In the genomic region with DNA sequence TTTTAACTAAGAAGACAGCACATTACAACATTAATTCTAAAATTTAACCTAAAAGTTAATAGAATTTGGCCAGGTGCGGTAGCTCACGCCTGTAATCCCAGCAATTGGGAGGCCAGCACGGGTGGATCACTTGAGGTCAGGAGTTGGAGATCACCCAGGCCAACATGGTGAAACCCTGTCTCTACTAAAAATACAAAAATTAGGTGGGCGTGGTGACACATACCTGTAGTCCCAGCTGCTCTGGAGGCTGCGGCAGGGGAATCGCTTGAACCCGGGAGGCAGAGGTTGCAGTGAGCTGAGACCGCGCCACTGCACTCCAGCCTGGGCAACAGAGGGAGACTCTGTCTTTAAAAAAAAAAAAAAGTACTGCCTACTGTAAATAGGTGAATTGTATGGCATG, we compare ENCODE assay signal across 7 cellular contexts. TPM values are rescaled to one million over a fixed set of nuclear protein-coding genes. Genes with fewer than 3 reads are reported as not detected.
DNase-seq lines count a peak whose midpoint lies in the region; ATAC-seq and TF ChIP-seq lines count a peak whose summit lies in the region.
"Not testable (repeated sequence)": the region's sequence is repeated elsewhere in the genome, so short reads cannot be mapped to it uniquely, and the experiment has no call there.

No MANE protein-coding gene starts in this region.

- H3K9me3 Mint-ChIP-seq in activated T-cell treated with anti-CD3 and anti-CD28 coated beads, Interleukin-2, amount 50 U/mL, for 24 hours; chondrocyte (ENCODE audit: low read depth): not testable (repeated sequence)

- not testable (repeated sequence) for H3K4me2 ChIP-seq in trophoblast cell (ENCODE audit: low read length)

- not testable (repeated sequence) for H3K27me3 Mint-ChIP-seq in activated T-cell treated with anti-CD3 and anti-CD28 coated beads, Interleukin-2, amount 50 U/mL, for 24 hours; chondrocyte (ENCODE audit: low read depth)

- H3K36me3 ChIP-seq in trophoblast cell (ENCODE audit: control insufficient read depth in 1 of 2, insufficient read depth in 2 of 2, low read length in 2 of 2): peaks cover 7 to 13% of the 10 kb centered on the region in 2 experiments

- WGBS in trophoblast cell (ENCODE audit: extremely low coverage, insufficient coverage, insufficient read length): no CpG with 5 or more reads among the region's 9 CpGs

- not testable (repeated sequence) for H2BK12ac ChIP-seq in trophoblast cell (ENCODE audit: low read length)

- H2AFZ ChIP-seq in trophoblast cell (ENCODE audit: insufficient read depth, low read length, poor library complexity): not testable (repeated sequence)

- H3K9me3 ChIP-seq in trophoblast cell (ENCODE audit: insufficient read depth, low read depth, low read length): not testable (repeated sequence)

- H4K12ac ChIP-seq in trophoblast cell (ENCODE audit: low read depth, low read length): not testable (repeated sequence)

- H2AK5ac ChIP-seq in trophoblast cell (ENCODE audit: low read length): not testable (repeated sequence)

- TF ChIP-seq CTCF in GM12865 (IDR thresholded peaks at IDR 0.05; ENCODE audit: insufficient read depth, low read depth, low read length, missing control alignments); chondrocyte (IDR thresholded peaks at IDR 0.05): not testable (repeated sequence)

- H3K4me3 Mint-ChIP-seq in activated T-cell treated with anti-CD3 and anti-CD28 coated beads, Interleukin-2, amount 50 U/mL, for 24 hours: peak overlapping the region; percentile 31
- H3K4me3 Mint-ChIP-seq in chondrocyte (ENCODE audit: unreplicated experiment): not testable (repeated sequence)

- not testable (repeated sequence) for H4K8ac ChIP-seq in trophoblast cell (ENCODE audit: low read depth, low read length)

- H3K9ac ChIP-seq in trophoblast cell (ENCODE audit: low read length): not testable (repeated sequence)

- not testable (repeated sequence) for H3K4me1 ChIP-seq in trophoblast cell (ENCODE audit: control insufficient read depth in 1 of 2, insufficient read depth in 2 of 2, low read length in 2 of 2)

- H3K4me1 Mint-ChIP-seq in activated T-cell treated with anti-CD3 and anti-CD28 coated beads, Interleukin-2, amount 50 U/mL, for 24 hours (ENCODE audit: low read depth): peaks cover 72% of the 10 kb centered on the region
- peaks cover 45% of the 10 kb centered on the region for H3K4me1 Mint-ChIP-seq in chondrocyte (ENCODE audit: low read depth)

- H2BK5ac ChIP-seq in trophoblast cell (ENCODE audit: low read depth, low read length, poor library complexity): not testable (repeated sequence)

- H2BK120ac ChIP-seq in trophoblast cell (ENCODE audit: insufficient read depth, low read length, poor library complexity): not testable (repeated sequence)

- DNase-seq in GM12865 (ENCODE audit: low read depth): peak; percentile 29
- DNase-seq in activated CD4-positive, alpha-beta T cell treated with anti-CD3 and anti-CD28 coated beads, Interleukin-2, amount 50 U/mL, for 48 hours: peak; percentile 13 to 23
- DNase-seq in activated T-cell treated with anti-CD3 and anti-CD28 coated beads, Interleukin-2, amount 50 U/mL, for 24 hours; chondrocyte (ENCODE audit: low spot score); left lobe of liver (ENCODE audit: low spot score); trophoblast cell: not testable (repeated sequence)
- DNase-seq in activated naive CD4-positive, alpha-beta T cell treated with Interleukin-2 at 50 U/mL for 16 hours: peak; percentile 10

- H3K23ac ChIP-seq in trophoblast cell (ENCODE audit: low read length): not testable (repeated sequence)

- H3K36me3 Mint-ChIP-seq in activated T-cell treated with anti-CD3 and anti-CD28 coated beads, Interleukin-2, amount 50 U/mL, for 24 hours (ENCODE audit: low read depth): peaks cover 72% of the 10 kb centered on the region
- not testable (repeated sequence) for H3K36me3 Mint-ChIP-seq in chondrocyte (ENCODE audit: low read depth)

- not testable (repeated sequence) for H4K91ac ChIP-seq in trophoblast cell (ENCODE audit: low read depth, low read length)

- not testable (repeated sequence) for H3K14ac ChIP-seq in trophoblast cell (ENCODE audit: low read length)

- H3K79me1 ChIP-seq in trophoblast cell (ENCODE audit: low read length): not testable (repeated sequence)

- not testable (repeated sequence) for H3K79me2 ChIP-seq in trophoblast cell (ENCODE audit: control insufficient read depth, insufficient read depth, low read length, poor library complexity)

- ATAC-seq in left lobe of liver: peak; percentile 33

- not testable (repeated sequence) for H3K18ac ChIP-seq in trophoblast cell (ENCODE audit: low read length)

- H3K4me3 ChIP-seq in GM12865 (ENCODE audit: low read depth, low read length); trophoblast cell (ENCODE audit: low read depth, low read length): not testable (repeated sequence)

- H3K27me3 ChIP-seq in trophoblast cell (ENCODE audit: insufficient read depth, low read length): not testable (repeated sequence)

- H3K27ac ChIP-seq in trophoblast cell (ENCODE audit: low read depth, low read length): not testable (repeated sequence)

- peak overlapping the region; percentile 30 for H3K27ac Mint-ChIP-seq in activated T-cell treated with anti-CD3 and anti-CD28 coated beads, Interleukin-2, amount 50 U/mL, for 24 hours
- H3K27ac Mint-ChIP-seq in chondrocyte (ENCODE audit: unreplicated experiment): peak overlapping the region; percentile 49

- peak overlapping the region; percentile 79 for H3K4ac ChIP-seq in trophoblast cell (ENCODE audit: low read depth, low read length)

RNA-seq across cellular contexts. Expression of a gene that starts 21.3 kb away (rescaled TPM):
- 223 to 281 TPM (median 231 TPM) in 3 replicates for total RNA-seq in chondrocyte
- total RNA-seq in left lobe of liver: 79.9 TPM
- polyA plus RNA-seq in trophoblast cell (2013): 119 and 122 TPM in 2 replicates

RNA-seq across cellular contexts. Expression of a gene that starts 21.8 kb away (rescaled TPM):
- total RNA-seq in chondrocyte: 3.0 to 5.9 TPM (median 3.3 TPM) in 3 replicates
- 1.1 TPM for total RNA-seq in left lobe of liver
- polyA plus RNA-seq in trophoblast cell (2013): 2.7 and 2.9 TPM in 2 replicates
